32 cellular contexts compared by ENCODE assay signal in genomic region chr9:30628915-30629564, GRCh38.
DNase-seq lines count a peak whose midpoint lies in the region; ATAC-seq and TF ChIP-seq lines count a peak whose summit lies in the region.
"Had no signal": no experiment of that assay in that cellular context is flagged by ENCODE, and none has a peak within 500 bp of the region (broad histone marks: within the 10 kb centered on the region; RNA-seq: fewer than 3 reads in every experiment).

No MANE protein-coding gene starts in this region.

- DNase-seq in hepatocyte (ENCODE audit: low spot score) (no peak), smooth muscle cell (lab: John Stamatoyannopoulos, UW; ENCODE audit: unreplicated experiment) (no peak), amygdala (lab: John Stamatoyannopoulos, UW) (no peak)
- DNase-seq: activated CD4-positive, alpha-beta T cell treated with anti-CD3 and anti-CD28 coated beads, Interleukin-2, amount 50 U/mL, for 1 hour; activated CD8-positive, alpha-beta memory T cell treated with anti-CD3 and anti-CD28 coated beads, Interleukin-2, amount 10 ng/mL, durations not matched to agents 7 days and 5 days; activated naive CD4-positive, alpha-beta T cell treated with Interleukin-2 at 50 U/mL for 16 hours; activated T-cell treated with anti-CD3 and anti-CD28 coated beads, Interleukin-2, amount 50 U/mL, for 48 hours; AML-193; CD4-positive, alpha-beta memory T cell; cerebellar nuclear complex; DMS153; gastrocnemius medialis; GDM1; lower lobe of right lung; NCI-H1092 treated with DMSO at 0.1 percent for 48 hours; NCI-H187 treated with DMSO at 0.1 percent for 48 hours; NCI-H2171 treated with DMSO at 0.1 percent for 48 hours; NCI-H524 treated with DMSO at 0.1 percent for 48 hours; SHP77; sigmoid colon; stimulated activated CD4-positive, alpha-beta T cell treated with anti-CD3 and anti-CD28 coated beads, Interleukin-15, amount 100 ng/mL, for 24 hours; stimulated activated naive CD4-positive, alpha-beta T cell; SW 1271; T1000 had no signal

- H3K79me2 ChIP-seq in hepatocyte (no peaks in the 10 kb centered on the region), smooth muscle cell (ENCODE audit: low read depth) (no peaks in the 10 kb centered on the region)

- H3K27ac ChIP-seq in 22Rv1 (peak overlapping the region; percentile 66), hepatocyte (no peak overlapping the region), mesodermal cell (ENCODE audit: low read depth, low read length, severe bottlenecking) (peak overlapping the region; percentile 51), smooth muscle cell (ENCODE audit: low read depth) (no peak overlapping the region)
- H3K27ac ChIP-seq: gastrocnemius medialis, lower lobe of right lung, sigmoid colon, suprapubic skin had no signal

- no peak for TF ChIP-seq CTCF in 22Rv1 (IDR thresholded peaks at IDR 0.05)
- TF ChIP-seq CTCF in hepatocyte (IDR thresholded peaks at IDR 0.05; ENCODE audit: poor library complexity): no peak
- TF ChIP-seq CTCF in smooth muscle cell (IDR thresholded peaks at IDR 0.05; ENCODE audit: borderline replicate concordance, insufficient read depth, poor library complexity, severe bottlenecking): no peak

- H3K4me3 ChIP-seq in hepatocyte (no peak overlapping the region), mesodermal cell (ENCODE audit: extremely low read depth, insufficient read depth, low read length, poor library complexity, severe bottlenecking) (no peak overlapping the region), smooth muscle cell (no peak overlapping the region)
- H3K4me3 ChIP-seq: gastrocnemius medialis, lower lobe of right lung, sigmoid colon, suprapubic skin had no signal

- H3K9me3 ChIP-seq in hepatocyte (ENCODE audit: low read depth): no peaks in the 10 kb centered on the region
- H3K9me3 ChIP-seq in mesodermal cell (ENCODE audit: control insufficient read depth, low read length): no peaks in the 10 kb centered on the region
- H3K9me3 ChIP-seq in smooth muscle cell (replicated peaks; ENCODE audit: low read depth): no peaks in the 10 kb centered on the region
- H3K9me3 ChIP-seq: gastrocnemius medialis, lower lobe of right lung, sigmoid colon, suprapubic skin had no signal

- no peak overlapping the region for H3K9ac ChIP-seq in smooth muscle cell (ENCODE audit: low read depth)

- H3F3A ChIP-seq in smooth muscle cell (ENCODE audit: low read depth): no peaks in the 10 kb centered on the region

- H3K4me2 ChIP-seq in hepatocyte (peak overlapping the region; percentile 21), smooth muscle cell (no peak overlapping the region)

- H3K4me1 ChIP-seq in hepatocyte (ENCODE audit: insufficient read depth) (no peaks in the 10 kb centered on the region), mesodermal cell (ENCODE audit: control insufficient read depth, insufficient read depth, low read length, poor library complexity, severe bottlenecking) (peaks cover 8% of the 10 kb centered on the region), smooth muscle cell (ENCODE audit: low read depth) (no peaks in the 10 kb centered on the region)
- H3K4me1 ChIP-seq: gastrocnemius medialis, lower lobe of right lung, sigmoid colon, suprapubic skin had no signal

- H3K27me3 ChIP-seq in hepatocyte (no peaks in the 10 kb centered on the region), smooth muscle cell (ENCODE audit: low read depth) (no peaks in the 10 kb centered on the region)
- H3K27me3 ChIP-seq: gastrocnemius medialis, sigmoid colon, suprapubic skin had no signal

- H3K36me3 ChIP-seq in hepatocyte (replicated peaks; ENCODE audit: insufficient read depth, low read depth): no peaks in the 10 kb centered on the region
- no peaks in the 10 kb centered on the region for H3K36me3 ChIP-seq in mesodermal cell (ENCODE audit: control insufficient read depth, insufficient read depth, low read length)
- H3K36me3 ChIP-seq in smooth muscle cell (ENCODE audit: low read depth): no peaks in the 10 kb centered on the region
- H3K36me3 ChIP-seq: gastrocnemius medialis, lower lobe of right lung, sigmoid colon, suprapubic skin had no signal

- H3K9me2 ChIP-seq in hepatocyte (replicated peaks; ENCODE audit: insufficient read depth): no peaks in the 10 kb centered on the region

- H2AFZ ChIP-seq in hepatocyte (no peak overlapping the region), smooth muscle cell (ENCODE audit: low read depth) (no peak overlapping the region)

- WGBS in hepatocyte (ENCODE audit: low lambda C conversion rate, missing lambda C conversion rate): 74% methylated on average over 2 of the region's 2 CpGs
- WGBS in mesodermal cell (ENCODE audit: insufficient coverage in 2 of 2), 2 experiments: 95 to 100% methylated on average over 2 of the region's 2 CpGs
- WGBS in smooth muscle cell (ENCODE audit: low lambda C conversion rate): 80% methylated on average over 2 of the region's 2 CpGs

- H4K20me1 ChIP-seq in hepatocyte (ENCODE audit: insufficient read depth, poor library complexity, severe bottlenecking) (no peaks in the 10 kb centered on the region), smooth muscle cell (ENCODE audit: low read depth) (no peaks in the 10 kb centered on the region)

- ATAC-seq in HG02623 (IDR thresholded peaks at IDR 0.05; ENCODE audit: unreplicated experiment) (peak; percentile 61), HG03280 (IDR thresholded peaks at IDR 0.05; ENCODE audit: unreplicated experiment) (no peak), HG03439 (IDR thresholded peaks at IDR 0.05; ENCODE audit: unreplicated experiment) (no peak)
- ATAC-seq: activated CD8-positive, alpha-beta memory T cell treated with anti-CD3 and anti-CD28 coated beads, Interleukin-2, amount 10 ng/mL, durations not matched to agents 7 days and 5 days; gastrocnemius medialis; HCT116; lower lobe of right lung; Panc1 had no signal

Comparison
In these comparisons a context has a peak if more than half of its experiments do, and no peak if none do; other contexts are left out.
1. H3K27ac ChIP-seq: peak in 22Rv1 (single experiment) and mesodermal cell (single experiment); none in hepatocyte (single experiment) and smooth muscle cell (single experiment).